ENCODE assay signal across 18 cellular contexts in the genomic region with DNA sequence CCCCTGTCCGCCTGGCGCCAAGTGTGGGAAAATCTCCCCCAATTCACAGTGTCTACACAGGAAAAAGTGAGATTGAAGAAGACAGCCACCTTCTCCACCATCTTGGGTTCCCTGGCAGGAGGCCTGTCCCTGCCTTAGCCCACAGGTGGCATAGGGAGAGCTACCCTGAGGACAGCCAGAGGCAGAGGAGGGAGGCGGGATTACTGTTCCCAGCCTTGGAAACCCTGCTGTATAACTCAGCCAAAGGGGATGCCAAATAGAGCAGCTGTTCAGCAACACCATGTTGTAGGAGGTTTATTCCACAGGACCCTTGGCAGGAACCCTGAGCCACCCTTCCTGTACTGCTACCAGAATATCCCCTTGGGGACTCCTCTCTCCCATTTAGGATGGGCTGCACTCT. TPM values are rescaled to one million over a fixed set of nuclear protein-coding genes. Genes with fewer than 3 reads are reported as not detected.
A peak's percentile ranks its signal among the peaks of the same experiment; 100 is the strongest.
DNase-seq lines count a peak whose midpoint lies in the region; ATAC-seq and TF ChIP-seq lines count a peak whose summit lies in the region.
"Had no signal": no experiment of that assay in that cellular context is flagged by ENCODE, and none has a peak within 500 bp of the region (broad histone marks: within the 10 kb centered on the region; RNA-seq: fewer than 3 reads in every experiment).

No MANE protein-coding gene starts in this region.

- H3K27ac ChIP-seq in RWPE1, result peak overlapping the region; percentile 85
- H3K27ac ChIP-seq in trophoblast cell (ENCODE audit: low read depth, low read length), result peak overlapping the region; percentile 77
- H3K27ac ChIP-seq: Peyer's patch had no signal

- H3K4me2 ChIP-seq in trophoblast cell (ENCODE audit: low read length), result no peak overlapping the region

- TF ChIP-seq CTCF in Calu3 (IDR thresholded peaks at IDR 0.05; ENCODE audit: unreplicated experiment) (no peak), RWPE1 (conservative IDR thresholded peaks at IDR 0.05; ENCODE audit: low read depth) (no peak), GM20000 (IDR thresholded peaks at IDR 0.05; ENCODE audit: extremely low read depth, missing control alignments) (no peak)

- POLR2A ChIA-PET in RWPE1 (lab: Yijun Ruan, JAX; ENCODE audit: low non-redundant PET), result no interaction called here

- H3K4ac ChIP-seq in trophoblast cell (ENCODE audit: low read depth, low read length), result peak overlapping the region; percentile 77

- H2AK5ac ChIP-seq in trophoblast cell (ENCODE audit: low read length), result peak overlapping the region; percentile 64

- H4K8ac ChIP-seq in trophoblast cell (ENCODE audit: low read depth, low read length), result peak overlapping the region; percentile 3

- peaks cover 27% of the 10 kb centered on the region for H3K4me1 Mint-ChIP-seq in Calu3 (ENCODE audit: low read depth, unreplicated experiment)
- peaks cover 17 to 26% of the 10 kb centered on the region in 2 donors for H3K4me1 Mint-ChIP-seq in effector memory CD8-positive, alpha-beta T cell (ENCODE audit: low read depth in 2 of 2)

- no CpG with 5 or more reads among the region's 3 CpGs for WGBS in trophoblast cell (ENCODE audit: extremely low coverage, insufficient coverage, insufficient read length)

- no peak overlapping the region for H2AFZ ChIP-seq in trophoblast cell (ENCODE audit: insufficient read depth, low read length, poor library complexity)

- CTCF ChIA-PET in Calu3 (lab: Charles Lee) (no interaction called here), RWPE1 (lab: Yijun Ruan, JAX) (no interaction called here)

- H2BK12ac ChIP-seq in trophoblast cell (ENCODE audit: low read length), result peak overlapping the region; percentile 74

- DNase-seq in Calu3, result no peak
- DNase-seq in RWPE1 (ENCODE audit: low spot score), result no peak
- DNase-seq in effector memory CD8-positive, alpha-beta T cell, result no peak
- DNase-seq in trophoblast cell, result no peak
- no peak for DNase-seq in activated effector memory CD4-positive, alpha-beta T cell treated with anti-CD3 and anti-CD28 coated beads, Interleukin-2, amount 50 U/mL, for 16 hours
- DNase-seq in NCI-H1105 treated with DMSO at 0.1 percent for 48 hours (lab: John Stamatoyannopoulos, UW), result no peak
- DNase-seq in GM20000 (ENCODE audit: low spot score), result no peak
- DNase-seq: CD4-positive, alpha-beta memory T cell; GDM1; H9; NCI-H1436; NCI-H2029 treated with DMSO at 0.1 percent for 48 hours; NCI-H510A treated with DMSO at 0.1 percent for 48 hours; Peyer's patch; SHP77; SK-N-SH; T-helper 1 cell had no signal

- H3K4me3 ChIP-seq in trophoblast cell (ENCODE audit: low read depth, low read length), result no peak overlapping the region
- H3K4me3 ChIP-seq: GM12878, Peyer's patch had no signal

- H3K79me2 ChIP-seq in trophoblast cell (ENCODE audit: control insufficient read depth, insufficient read depth, low read length, poor library complexity), result peaks cover 13% of the 10 kb centered on the region

- no peak overlapping the region for H3K9ac ChIP-seq in trophoblast cell (ENCODE audit: low read length)
- H3K9ac ChIP-seq: SK-N-SH had no signal

- intact Hi-C loops in Calu3 (cut with micrococcal nuclease; ENCODE audit: unreplicated experiment), result loop anchor here (5.0 kb wide), 2 partner anchors 52 to 77 kb away; no protein-coding TSS in a partner anchor

- H3K4me1 ChIP-seq in trophoblast cell (ENCODE audit: control insufficient read depth in 1 of 2, insufficient read depth in 2 of 2, low read length in 2 of 2), result peaks cover 19 to 23% of the 10 kb centered on the region in 2 experiments
- H3K4me1 ChIP-seq: Peyer's patch had no signal

- no peak for ATAC-seq in effector memory CD8-positive, alpha-beta T cell (replicated peaks)
- ATAC-seq: GM12878 had no signal

- H4K91ac ChIP-seq in trophoblast cell (ENCODE audit: low read depth, low read length), result peak overlapping the region; percentile 64

- H3K27me3 Mint-ChIP-seq in Calu3 (ENCODE audit: unreplicated experiment), result no peaks in the 10 kb centered on the region
- H3K27me3 Mint-ChIP-seq in effector memory CD8-positive, alpha-beta T cell, result no peaks in the 10 kb centered on the region
- H3K27me3 Mint-ChIP-seq: CD4-positive, alpha-beta memory T cell had no signal

- peaks cover 9 to 11% of the 10 kb centered on the region in 2 experiments for H3K36me3 ChIP-seq in trophoblast cell (ENCODE audit: control insufficient read depth in 1 of 2, insufficient read depth in 2 of 2, low read length in 2 of 2)

- H3K9me3 ChIP-seq in trophoblast cell (ENCODE audit: insufficient read depth, low read depth, low read length), result peaks cover 6% of the 10 kb centered on the region
- H3K9me3 ChIP-seq: Peyer's patch, SK-N-SH had no signal

- H3K27ac Mint-ChIP-seq in Calu3 (ENCODE audit: unreplicated experiment), result peak overlapping the region; percentile 41
- H3K27ac Mint-ChIP-seq in effector memory CD8-positive, alpha-beta T cell, result peak overlapping the region; percentile 2 to 8

- H2BK5ac ChIP-seq in trophoblast cell (ENCODE audit: low read depth, low read length, poor library complexity), result peak overlapping the region; percentile 64

- no peak overlapping the region for H2BK120ac ChIP-seq in trophoblast cell (ENCODE audit: insufficient read depth, low read length, poor library complexity)

- H3K79me1 ChIP-seq in trophoblast cell (ENCODE audit: low read length), result peaks cover 14% of the 10 kb centered on the region

- BruUV-seq in Calu3 (replicated peaks; lab: Mats Ljungman, UMichigan), result no TSS peak

- H4K12ac ChIP-seq in trophoblast cell (ENCODE audit: low read depth, low read length), result no peak overlapping the region

- peaks cover 3% of the 10 kb centered on the region for H3K9me3 Mint-ChIP-seq in Calu3 (ENCODE audit: low read depth, unreplicated experiment)
- no peaks in the 10 kb centered on the region for H3K9me3 Mint-ChIP-seq in effector memory CD8-positive, alpha-beta T cell
- H3K9me3 Mint-ChIP-seq: CD4-positive, alpha-beta memory T cell had no signal

- peak overlapping the region; percentile 35 for H3K14ac ChIP-seq in trophoblast cell (ENCODE audit: low read length)

- no peak overlapping the region for H3K23ac ChIP-seq in trophoblast cell (ENCODE audit: low read length)

- H3K36me3 Mint-ChIP-seq in Calu3 (ENCODE audit: insufficient read depth, unreplicated experiment), result peaks cover 14% of the 10 kb centered on the region
- H3K36me3 Mint-ChIP-seq in effector memory CD8-positive, alpha-beta T cell (ENCODE audit: insufficient read depth), result peaks cover 9% of the 10 kb centered on the region

- H3K4me3 Mint-ChIP-seq in Calu3 (ENCODE audit: low read depth, unreplicated experiment), result no peak overlapping the region
- H3K4me3 Mint-ChIP-seq in effector memory CD8-positive, alpha-beta T cell, result no peak overlapping the region
- H3K4me3 Mint-ChIP-seq: CD4-positive, alpha-beta memory T cell; H9 had no signal

- H3K18ac ChIP-seq in trophoblast cell (ENCODE audit: low read length), result peak overlapping the region; percentile 76

- no peaks in the 10 kb centered on the region for H3K27me3 ChIP-seq in trophoblast cell (ENCODE audit: insufficient read depth, low read length)
- H3K27me3 ChIP-seq: Peyer's patch had no signal

RNA-seq across cellular contexts. Expression of gene PAK2, which starts 54.8 kb away (rescaled TPM):
- 68.2 and 70.4 TPM in 2 replicates for total RNA-seq in Calu3 (2022)
- 38.4 and 40.0 TPM in 2 replicates for polyA plus RNA-seq in trophoblast cell (2013)
